In the genomic region with DNA sequence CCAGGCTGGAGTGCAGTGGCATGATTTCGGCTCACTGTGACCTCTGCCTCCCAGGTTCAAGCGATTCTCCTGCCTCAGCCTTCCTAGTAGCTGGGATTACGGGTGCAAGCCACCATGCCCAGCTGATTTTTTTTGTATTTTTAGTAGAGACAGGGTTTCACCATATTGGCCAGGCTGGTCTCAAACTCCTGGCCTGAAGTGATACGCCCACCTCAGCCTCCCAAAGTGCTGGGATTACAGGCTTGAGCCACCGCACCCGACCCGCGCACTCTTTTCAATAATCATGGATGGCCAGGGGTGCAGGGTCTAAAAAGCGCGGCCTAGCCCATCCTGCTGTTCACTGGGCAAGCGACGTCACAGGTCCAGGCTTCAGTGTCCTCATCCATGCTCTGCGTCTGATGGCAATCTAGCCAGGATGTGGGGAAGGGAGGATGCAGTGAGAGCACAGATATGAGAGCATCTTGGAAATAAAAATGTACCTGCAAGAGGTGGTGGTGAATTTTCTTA, we compare ENCODE assay signal across 13 cellular contexts. TPM values are rescaled to one million over a fixed set of nuclear protein-coding genes. Genes with fewer than 3 reads are reported as not detected.
DNase-seq lines count a peak whose midpoint lies in the region; ATAC-seq and TF ChIP-seq lines count a peak whose summit lies in the region.
"Not testable (repeated sequence)": the region's sequence is repeated elsewhere in the genome, so short reads cannot be mapped to it uniquely, and the experiment has no call there.
"Had no signal": no experiment of that assay in that cellular context is flagged by ENCODE, and none has a peak within 500 bp of the region (broad histone marks: within the 10 kb centered on the region; RNA-seq: fewer than 3 reads in every experiment).

No MANE protein-coding gene starts in this region.

- H3K27me3 ChIP-seq in CD8-positive, alpha-beta T cell (ENCODE audit: insufficient read depth, low read length); ascending aorta; left ventricle myocardium inferior (ENCODE audit: low read depth); gastrocnemius medialis: not testable (repeated sequence)

- peak overlapping the region; percentile 68 for H3K4me3 Mint-ChIP-seq in CD8-positive, alpha-beta T cell
- H3K4me3 Mint-ChIP-seq in T-cell (peak overlapping the region; percentile 55 to 83 (median 60)), naive B cell (peak overlapping the region in 7 of 8 donors; percentile 3 to 86 (median 79))
- peak overlapping the region; percentile 2 for H3K4me3 Mint-ChIP-seq in activated T-cell treated with anti-CD3 and anti-CD28 coated beads, Interleukin-2, amount 50 U/mL, for 24 hours

- POLR2A ChIA-PET in CD8-positive, alpha-beta T cell (lab: Charles Lee) = interaction anchor here (0.6 to 2.5 kb wide), 3 partner anchors 20 to 397 kb away, joined by 3 to 31 read pairs (median 18); partner anchors contain the start of gene ZPR1
- POLR2A ChIA-PET in T-cell (lab: Charles Lee) = interaction anchor here (0.6 to 0.7 kb wide), 2 partner anchors 95 to 304 kb away, joined by 3 to 4 read pairs; no protein-coding TSS in a partner anchor

- H3K27me3 Mint-ChIP-seq in CD8-positive, alpha-beta T cell (ENCODE audit: low read depth); T-cell; activated T-cell treated with anti-CD3 and anti-CD28 coated beads, Interleukin-2, amount 50 U/mL, for 24 hours: not testable (repeated sequence)
- peaks cover 0 to 11% (median 10%) of the 10 kb centered on the region in 3 donors for H3K27me3 Mint-ChIP-seq in naive B cell

- not testable (repeated sequence) for TF ChIP-seq CTCF in CD8-positive, alpha-beta T cell (IDR thresholded peaks at IDR 0.05); ascending aorta (IDR thresholded peaks at IDR 0.05); left ventricle myocardium inferior (IDR thresholded peaks at IDR 0.05; ENCODE audit: borderline replicate concordance); gastrocnemius medialis (IDR thresholded peaks at IDR 0.05 in 4 of 5, conservative IDR thresholded peaks at IDR 0.05 in 1 of 5)

- not testable (repeated sequence) for TF ChIP-seq POLR2A in gastrocnemius medialis (IDR thresholded peaks at IDR 0.05)

- not testable (repeated sequence) for DNase-seq in CD8-positive, alpha-beta T cell; T-cell; activated T-cell treated with anti-CD3 and anti-CD28 coated beads, Interleukin-2, amount 50 U/mL, for 24 hours; ascending aorta (ENCODE audit: low spot score in 2 of 2); left ventricle myocardium inferior; naive B cell; gastrocnemius medialis

- peaks cover 16% of the 10 kb centered on the region for H3K4me1 ChIP-seq in CD8-positive, alpha-beta T cell (ENCODE audit: insufficient read depth, low read length)
- H3K4me1 ChIP-seq in ascending aorta (peaks cover 11 to 12% of the 10 kb centered on the region in 2 donors), left ventricle myocardium inferior (peaks cover 38% of the 10 kb centered on the region), gastrocnemius medialis (peaks cover 10 to 14% of the 10 kb centered on the region in 2 donors)

- H3K36me3 ChIP-seq in CD8-positive, alpha-beta T cell (ENCODE audit: insufficient read depth, low read length); ascending aorta; left ventricle myocardium inferior; gastrocnemius medialis: not testable (repeated sequence)

- intact Hi-C loops in CD8-positive, alpha-beta T cell (cut with DNase I, micrococcal nuclease) = loop anchor here (5.0 kb wide), 2 partner anchors 102 to 263 kb away; partner anchors contain the start of gene SIK3 (in 1 of the 2)
- intact Hi-C loops in ascending aorta (cut with DNase I); left ventricle myocardium inferior (cut with micrococcal nuclease); gastrocnemius medialis (cut with DNase I; ENCODE audit: low total_unique reads): not testable (repeated sequence)

- H3K9me3 ChIP-seq in CD8-positive, alpha-beta T cell (ENCODE audit: low read length); ascending aorta; left ventricle myocardium inferior (replicated peaks); gastrocnemius medialis: not testable (repeated sequence)

- in situ Hi-C loops in gastrocnemius medialis (cut with MboI; ENCODE audit: low sequenced_read_pairs in 4 of 4) = not testable (repeated sequence)

- H3K4me1 Mint-ChIP-seq in CD8-positive, alpha-beta T cell (ENCODE audit: low read depth) = peaks cover 14% of the 10 kb centered on the region
- H3K4me1 Mint-ChIP-seq in T-cell (peaks cover 14 to 18% (median 15%) of the 10 kb centered on the region in 3 donors), naive B cell (peaks cover 13 to 17% (median 13%) of the 10 kb centered on the region in 3 donors)
- peaks cover 15% of the 10 kb centered on the region for H3K4me1 Mint-ChIP-seq in activated T-cell treated with anti-CD3 and anti-CD28 coated beads, Interleukin-2, amount 50 U/mL, for 24 hours (ENCODE audit: low read depth)

- CTCF ChIA-PET in CD8-positive, alpha-beta T cell (lab: Charles Lee) = interaction anchor here (2.0 to 6.2 kb wide), 3 partner anchors 17 to 272 kb away, joined by 19 to 117 read pairs (median 52); partner anchors contain the start of genes APOA5 and ZPR1
- CTCF ChIA-PET in T-cell (lab: Charles Lee) = interaction anchor here in 1 of 2 donors (0.7 kb wide), 1 partner anchor 70 kb away, joined by 3 read pairs; no protein-coding TSS in a partner anchor

- not testable (repeated sequence) for H3K4me3 ChIP-seq in CD8-positive, alpha-beta T cell (ENCODE audit: low read depth, low read length); ascending aorta; gastrocnemius medialis
- peak overlapping the region; percentile 59 for H3K4me3 ChIP-seq in left ventricle myocardium inferior

- not testable (repeated sequence) for H3K36me3 Mint-ChIP-seq in CD8-positive, alpha-beta T cell; T-cell; activated T-cell treated with anti-CD3 and anti-CD28 coated beads, Interleukin-2, amount 50 U/mL, for 24 hours (ENCODE audit: low read depth); naive B cell

- ATAC-seq in CD8-positive, alpha-beta T cell; T-cell (replicated peaks in 1 of 4); naive B cell (ENCODE audit: low read depth in 2 of 2); gastrocnemius medialis: not testable (repeated sequence)

- H3K27ac Mint-ChIP-seq in CD8-positive, alpha-beta T cell = peak overlapping the region; percentile 14
- H3K27ac Mint-ChIP-seq in T-cell = peak overlapping the region in 1 of 2 donors; percentile 44
- H3K27ac Mint-ChIP-seq in activated T-cell treated with anti-CD3 and anti-CD28 coated beads, Interleukin-2, amount 50 U/mL, for 24 hours = peak overlapping the region; percentile 51
- H3K27ac Mint-ChIP-seq in naive B cell = peak overlapping the region in 1 of 6 donors; percentile 47

- not testable (repeated sequence) for H3K9me3 Mint-ChIP-seq in CD8-positive, alpha-beta T cell; T-cell; activated T-cell treated with anti-CD3 and anti-CD28 coated beads, Interleukin-2, amount 50 U/mL, for 24 hours; naive B cell

- not testable (repeated sequence) for H3K27ac ChIP-seq in CD8-positive, alpha-beta T cell (ENCODE audit: low read depth, low read length)
- H3K27ac ChIP-seq in ascending aorta (peak overlapping the region; percentile 88 to 92), left ventricle myocardium inferior (replicated peaks) (peak overlapping the region; percentile 84), gastrocnemius medialis (peak overlapping the region in 3 of 4 donors; percentile 63 to 70 (median 69))

RNA-seq across cellular contexts. Expression of gene APOA1, which starts 2.8 kb away (rescaled TPM):
- 1 to 10 TPM in 1 of 2 experiments, under 1 TPM in 1; 0.92 to 1.6 TPM for total RNA-seq in CD8-positive, alpha-beta T cell
- total RNA-seq in T-cell (1 to 10 TPM in 4 of 5 donors, not detected in 1; 1.1 to 5.4 (median 4.2) TPM), ascending aorta (80.3 TPM), left ventricle myocardium inferior (62.6 TPM), gastrocnemius medialis (10 to 100 TPM in 2 of 4 donors, under 1 TPM in 1, not detected in 1; 0.56 to 35.8 (median 18.2) TPM)
- polyA plus RNA-seq in naive B cell (ENCODE audit: low read depth in 6 of 6) = under 1 TPM in 3 of 6 donors, not detected in 3; 0.37 to 0.62 (median 0.45) TPM
- total RNA-seq: activated CD4-positive, alpha-beta memory T cell treated with anti-CD3 and anti-CD28 coated beads, Interleukin-2, amount 10 ng/mL, durations not matched to agents 7 days and 5 days; LHCN-M2 had no signal

RNA-seq across cellular contexts. Expression of gene APOC3, which starts 4.9 kb away (rescaled TPM):
- total RNA-seq in CD8-positive, alpha-beta T cell = not detected
- total RNA-seq in T-cell (1 to 10 TPM in 3 of 5 donors, not detected in 2; 3.3 to 4.1 (median 3.7) TPM), ascending aorta (83.1 TPM), left ventricle myocardium inferior (not detected), gastrocnemius medialis (10 to 100 TPM in 2 of 4 donors, not detected in 2; 19.3 to 45.7 TPM)
- not detected for polyA plus RNA-seq in naive B cell (ENCODE audit: low read depth in 6 of 6)
- total RNA-seq: activated CD4-positive, alpha-beta memory T cell treated with anti-CD3 and anti-CD28 coated beads, Interleukin-2, amount 10 ng/mL, durations not matched to agents 7 days and 5 days; left cardiac atrium; LHCN-M2; Right ventricle myocardium inferior; skeletal muscle tissue had no signal

RNA-seq across cellular contexts. Expression of gene APOA4, which starts 11.5 kb away (rescaled TPM):
- not detected for total RNA-seq in CD8-positive, alpha-beta T cell
- total RNA-seq in T-cell = not detected
- total RNA-seq in ascending aorta = 14.3 TPM
- total RNA-seq in left ventricle myocardium inferior = not detected
- not detected for polyA plus RNA-seq in naive B cell (ENCODE audit: low read depth in 6 of 6)
- 1 to 10 TPM in 2 of 4 donors, not detected in 2; 2.6 to 3.5 TPM for total RNA-seq in gastrocnemius medialis
- total RNA-seq: activated CD4-positive, alpha-beta memory T cell treated with anti-CD3 and anti-CD28 coated beads, Interleukin-2, amount 10 ng/mL, durations not matched to agents 7 days and 5 days; left cardiac atrium; LHCN-M2; Right ventricle myocardium inferior had no signal

RNA-seq across cellular contexts. Expression of gene APOA5, which starts 42.9 kb away (rescaled TPM):
- total RNA-seq in CD8-positive, alpha-beta T cell = not detected
- total RNA-seq in T-cell = under 1 TPM in 2 of 5 donors, not detected in 3; 0.19 to 0.85 TPM
- not detected for total RNA-seq in ascending aorta
- total RNA-seq in left ventricle myocardium inferior = not detected
- polyA plus RNA-seq in naive B cell (ENCODE audit: low read depth in 6 of 6) = not detected
- total RNA-seq in gastrocnemius medialis = 1 to 10 TPM in 2 of 4 donors, not detected in 2; 1.0 to 2.9 TPM
- total RNA-seq: activated CD4-positive, alpha-beta memory T cell treated with anti-CD3 and anti-CD28 coated beads, Interleukin-2, amount 10 ng/mL, durations not matched to agents 7 days and 5 days; left cardiac atrium; LHCN-M2; psoas muscle; Right ventricle myocardium inferior; skeletal muscle tissue had no signal

RNA-seq across cellular contexts. Expression of gene ZPR1, which starts 46.8 kb away (rescaled TPM):
- total RNA-seq in CD8-positive, alpha-beta T cell = 100 to 1,000 TPM; 132 to 134 TPM
- total RNA-seq in T-cell (100 to 1,000 TPM in 2 of 5 donors, 10 to 100 TPM in 3; 57.8 to 113 (median 62.2) TPM), ascending aorta (171 TPM), left ventricle myocardium inferior (26.4 TPM), gastrocnemius medialis (10 to 100 TPM; 43.3 to 82.5 (median 56.9) TPM)
- 10 to 100 TPM; 36.9 to 51.1 (median 45.0) TPM for polyA plus RNA-seq in naive B cell (ENCODE audit: low read depth in 6 of 6)

Comparison
In these comparisons a context has a peak if more than half of its experiments do, and no peak if none do; other contexts are left out.
1. H3K4me3 Mint-ChIP-seq: peak in every context shown above with its lines; median percentile 79 in naive B cell; 68 in CD8-positive, alpha-beta T cell; 60 in T-cell; 2 in activated T-cell treated with anti-CD3 and anti-CD28 coated beads, Interleukin-2, amount 50 U/mL, for 24 hours.